In the genomic region with DNA sequence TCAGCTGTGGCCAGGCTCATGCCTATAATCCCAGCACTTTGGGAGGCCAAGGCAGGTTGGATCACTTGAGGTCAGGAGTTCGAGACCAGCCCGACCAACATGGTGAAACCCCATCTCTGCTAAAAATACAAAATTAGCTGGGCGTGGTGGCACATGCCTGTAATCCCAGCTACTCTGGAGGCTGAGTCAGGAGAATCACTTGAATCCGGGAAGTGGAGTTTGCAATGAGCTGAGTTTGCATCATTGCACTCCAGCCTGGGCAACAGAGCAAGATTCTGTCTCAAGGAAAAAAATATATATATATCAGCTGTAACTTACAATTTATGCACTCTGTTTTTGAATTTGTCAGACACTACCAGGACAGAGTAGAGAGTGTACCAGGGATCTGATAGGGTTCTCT, we compare ENCODE assay signal across 2 cellular contexts. TPM values are rescaled to one million over a fixed set of nuclear protein-coding genes. Genes with fewer than 3 reads are reported as not detected.
"Had no signal": no experiment of that assay in that cellular context is flagged by ENCODE, and none has a peak within 500 bp of the region (broad histone marks: within the 10 kb centered on the region; RNA-seq: fewer than 3 reads in every experiment).

No MANE protein-coding gene starts in this region.

RNA-seq across cellular contexts. Expression of a gene that starts 5.8 kb away (rescaled TPM):
- total RNA-seq: HT-29, Right ventricle myocardium superior had no signal
